9 cellular contexts compared by ENCODE assay signal in genomic region chr17:80751460-80752368, GRCh38.
DNase-seq lines count a peak whose midpoint lies in the region; TF ChIP-seq lines count a peak whose summit lies in the region.
"Had no signal": no experiment of that assay in that cellular context is flagged by ENCODE, and none has a peak within 500 bp of the region (broad histone marks: within the 10 kb centered on the region; RNA-seq: fewer than 3 reads in every experiment).

No MANE protein-coding gene starts in this region.

- H3K27ac Mint-ChIP-seq in CD8-positive, alpha-beta memory T cell = peak overlapping the region in 5 of 8 donors; percentile 50 to 74 (median 68)
- peak overlapping the region; percentile 43 for H3K27ac Mint-ChIP-seq in osteocyte (ENCODE audit: unreplicated experiment)

- no peak for DNase-seq in CD8-positive, alpha-beta memory T cell
- DNase-seq in fibroblast of mammary gland (ENCODE audit: low read depth) (peak; percentile 78), osteocyte (ENCODE audit: extremely low spot score, unreplicated experiment) (no peak), SW480 (ENCODE audit: low spot score) (no peak), left ventricle myocardium inferior (no peak), NAMALWA (ENCODE audit: low spot score) (no peak)
- no peak for DNase-seq in stimulated activated CD4-positive, alpha-beta T cell treated with anti-CD3 and anti-CD28 coated beads, Interleukin-12 subunit alpha, Interleukin-12 subunit beta, amount 100 ng/mL, for 4 hours
- DNase-seq: NCI-H1105 treated with DMSO at 0.1 percent for 48 hours had no signal

- H3K9me3 ChIP-seq in CD8-positive, alpha-beta memory T cell (ENCODE audit: low read length) = no peaks in the 10 kb centered on the region
- H3K9me3 ChIP-seq in OCI-LY1 (ENCODE audit: low read length) (no peaks in the 10 kb centered on the region), left ventricle myocardium inferior (replicated peaks) (no peaks in the 10 kb centered on the region)

- H3K4me1 Mint-ChIP-seq in CD8-positive, alpha-beta memory T cell = peaks cover 5 to 22% (median 10%) of the 10 kb centered on the region in 3 donors
- peaks cover 15% of the 10 kb centered on the region for H3K4me1 Mint-ChIP-seq in osteocyte (ENCODE audit: unreplicated experiment)

- peaks cover 0 to 42% (median 15%) of the 10 kb centered on the region in 3 donors for H3K36me3 Mint-ChIP-seq in CD8-positive, alpha-beta memory T cell
- peaks cover 15% of the 10 kb centered on the region for H3K36me3 Mint-ChIP-seq in osteocyte (ENCODE audit: unreplicated experiment)

- H3K9me2 ChIP-seq in OCI-LY1 (ENCODE audit: low read depth, low read length) = no peaks in the 10 kb centered on the region

- no peak overlapping the region for H3K4me2 ChIP-seq in OCI-LY1 (ENCODE audit: low read length)

- no peak overlapping the region for H3K4me3 Mint-ChIP-seq in CD8-positive, alpha-beta memory T cell
- no peak overlapping the region for H3K4me3 Mint-ChIP-seq in osteocyte (ENCODE audit: unreplicated experiment)

- no peaks in the 10 kb centered on the region for H3K9me3 Mint-ChIP-seq in CD8-positive, alpha-beta memory T cell
- H3K9me3 Mint-ChIP-seq in osteocyte (ENCODE audit: unreplicated experiment) = no peaks in the 10 kb centered on the region

- H3K4me3 ChIP-seq in CD8-positive, alpha-beta memory T cell (ENCODE audit: low read length) = no peak overlapping the region
- H3K4me3 ChIP-seq in OCI-LY1 (ENCODE audit: low read depth, low read length, poor library complexity, severe bottlenecking) = no peak overlapping the region
- no peak overlapping the region for H3K4me3 ChIP-seq in fibroblast of mammary gland (ENCODE audit: control insufficient read depth, low read depth, low read length)
- no peak overlapping the region for H3K4me3 ChIP-seq in left ventricle myocardium inferior

- CTCF ChIA-PET in CD8-positive, alpha-beta memory T cell (lab: Charles Lee) = interaction anchor here (1.5 kb wide), 1 partner anchor 53 kb away, joined by 4 read pairs; no protein-coding TSS in a partner anchor

- intact Hi-C loops in left ventricle myocardium inferior (cut with micrococcal nuclease) = no loop called here

- H3K36me3 ChIP-seq in CD8-positive, alpha-beta memory T cell (ENCODE audit: insufficient read depth, low read length) = no peaks in the 10 kb centered on the region
- H3K36me3 ChIP-seq in OCI-LY1 (ENCODE audit: insufficient read depth, low read length) (peaks cover 81% of the 10 kb centered on the region), left ventricle myocardium inferior (peaks cover 21% of the 10 kb centered on the region)

- H3K27me3 ChIP-seq in CD8-positive, alpha-beta memory T cell (ENCODE audit: insufficient read depth, low read length, poor library complexity, severe bottlenecking) = no peaks in the 10 kb centered on the region
- H3K27me3 ChIP-seq in OCI-LY1 (ENCODE audit: insufficient read depth, low read length) = no peaks in the 10 kb centered on the region
- H3K27me3 ChIP-seq in left ventricle myocardium inferior (ENCODE audit: low read depth) = no peaks in the 10 kb centered on the region

- H2AFZ ChIP-seq in OCI-LY1 (ENCODE audit: low read length) = no peak overlapping the region

- peak; percentile 5; the same call in 1 of the 2 replicates for TF ChIP-seq CTCF in OCI-LY1 (IDR thresholded peaks at IDR 0.05; ENCODE audit: low read length)
- TF ChIP-seq CTCF in fibroblast of mammary gland (conservative IDR thresholded peaks at IDR 0.05; ENCODE audit: control insufficient read depth, insufficient read depth, low read depth, low read length) = no peak
- TF ChIP-seq CTCF in osteocyte (IDR thresholded peaks at IDR 0.05) = no peak
- TF ChIP-seq CTCF in left ventricle myocardium inferior (IDR thresholded peaks at IDR 0.05; ENCODE audit: borderline replicate concordance) = no peak

- H3K79me2 ChIP-seq in OCI-LY1 (ENCODE audit: insufficient read depth, low read length) = no peaks in the 10 kb centered on the region

- H4K20me1 ChIP-seq in OCI-LY1 (ENCODE audit: insufficient read depth, low read length) = no peaks in the 10 kb centered on the region

- peaks cover 21% of the 10 kb centered on the region for H3K4me1 ChIP-seq in CD8-positive, alpha-beta memory T cell (ENCODE audit: insufficient read depth, low read length)
- H3K4me1 ChIP-seq in OCI-LY1 (ENCODE audit: insufficient read depth, low read length, severe bottlenecking) (peaks cover 29% of the 10 kb centered on the region), left ventricle myocardium inferior (no peaks in the 10 kb centered on the region)

- no peaks in the 10 kb centered on the region for H3K27me3 Mint-ChIP-seq in CD8-positive, alpha-beta memory T cell
- H3K27me3 Mint-ChIP-seq in osteocyte (ENCODE audit: unreplicated experiment) = no peaks in the 10 kb centered on the region

- H3K27ac ChIP-seq in CD8-positive, alpha-beta memory T cell (ENCODE audit: low read depth, low read length) = no peak overlapping the region
- H3K27ac ChIP-seq in OCI-LY1 (ENCODE audit: low read depth, low read length, poor library complexity, severe bottlenecking) (peak overlapping the region; percentile 73), left ventricle myocardium inferior (replicated peaks) (no peak overlapping the region)

- POLR2A ChIA-PET in CD8-positive, alpha-beta memory T cell (lab: Charles Lee) = no interaction called here

- H3F3A ChIP-seq in OCI-LY1 (ENCODE audit: insufficient read depth, low read length) = no peaks in the 10 kb centered on the region

- H3K9ac ChIP-seq in OCI-LY1 (ENCODE audit: low read length) = no peak overlapping the region; the same call in 1 of the 2 replicates
